In genomic region chr1:100077525-100077924, GRCh38 we compare ENCODE assay signal across 13 cellular contexts. TPM values are rescaled to one million over a fixed set of nuclear protein-coding genes. Genes with fewer than 3 reads are reported as not detected.
DNase-seq lines count a peak whose midpoint lies in the region; ATAC-seq, FAIRE-seq and TF ChIP-seq lines count a peak whose summit lies in the region.
"Had no signal": no experiment of that assay in that cellular context is flagged by ENCODE, and none has a peak within 500 bp of the region (broad histone marks: within the 10 kb centered on the region; RNA-seq: fewer than 3 reads in every experiment).

No MANE protein-coding gene starts in this region.

- H3K4me2 ChIP-seq in GM12878 (ENCODE audit: control insufficient read depth, insufficient read depth) (peak overlapping the region; percentile 49), mesendoderm (ENCODE audit: low read length) (no peak overlapping the region)
- H3K4me2 ChIP-seq: BLaER1 treated with 17β-estradiol and CSF1 and Interleukin-3, amounts not matched to agents 10 nM and 100 nM had no signal

- RAD21 ChIA-PET in GM12878 (lab: Charles Lee; ENCODE audit: unreplicated experiment), result interaction anchor here (0.6 to 3.2 kb wide), 3 partner anchors 30 to 225 kb away, joined by 3 to 21 read pairs (median 19); no protein-coding TSS in a partner anchor

- no peak overlapping the region for H2AK5ac ChIP-seq in mesendoderm (ENCODE audit: low read length)

- CTCF ChIA-PET in GM10248 (lab: Yijun Ruan, JAX), result no interaction called here
- CTCF ChIA-PET in GM12878 (lab: Yijun Ruan, JAX), result interaction anchor here (1.1 to 1.6 kb wide), 4 partner anchors 16 to 36 kb away, joined by 3 to 6 read pairs (median 4); no protein-coding TSS in a partner anchor
- CTCF ChIA-PET in activated naive CD4-positive, alpha-beta T cell treated with anti-CD3 and anti-CD28 coated beads for 36 hours (lab: Charles Lee), result interaction anchor here (0.6 kb wide), 1 partner anchor 21 kb away, joined by 4 read pairs; no protein-coding TSS in a partner anchor

- H3K9me3 ChIP-seq in GM12878 (replicated peaks; ENCODE audit: control insufficient read depth, insufficient read depth, low read length), result no peaks in the 10 kb centered on the region
- H3K9me3 ChIP-seq: BLaER1 treated with 17β-estradiol and CSF1 and Interleukin-3, amounts not matched to agents 10 nM and 100 nM; upper lobe of right lung had no signal

- no peak for TF ChIP-seq RAD21 in GM12878 (IDR thresholded peaks at IDR 0.05; ENCODE audit: insufficient read depth, low read depth, low read length)

- H3K56ac ChIP-seq in mesendoderm (ENCODE audit: low read length), result no peak overlapping the region

- H2AFZ ChIP-seq in GM12878 (ENCODE audit: control insufficient read depth, low read depth, low read length), result no peak overlapping the region

- H3K79me2 ChIP-seq in GM12878 (ENCODE audit: control insufficient read depth, insufficient read depth, low read length), result peaks cover 17% of the 10 kb centered on the region
- H3K79me2 ChIP-seq in mesendoderm (ENCODE audit: control insufficient read depth, insufficient read depth, low read length), result no peaks in the 10 kb centered on the region

- H2BK5ac ChIP-seq in mesendoderm (ENCODE audit: low read length), result no peak overlapping the region

- H3K18ac ChIP-seq in mesendoderm (ENCODE audit: low read length), result no peak overlapping the region

- H3K79me1 ChIP-seq in mesendoderm (ENCODE audit: low read length), result peaks cover 3% of the 10 kb centered on the region

- H3K27me3 Mint-ChIP-seq in activated naive CD4-positive, alpha-beta T cell treated with anti-CD3 and anti-CD28 coated beads for 36 hours (ENCODE audit: low read depth), result no peaks in the 10 kb centered on the region

- no peak overlapping the region for H2BK15ac ChIP-seq in mesendoderm (replicated peaks; ENCODE audit: low read depth)

- no peaks in the 10 kb centered on the region for H3K9me3 Mint-ChIP-seq in activated naive CD4-positive, alpha-beta T cell treated with anti-CD3 and anti-CD28 coated beads for 36 hours

- no peak overlapping the region for H3K4me3 Mint-ChIP-seq in activated naive CD4-positive, alpha-beta T cell treated with anti-CD3 and anti-CD28 coated beads for 36 hours

- SMC1A ChIA-PET in GM12878 (lab: Charles Lee; ENCODE audit: uncharacterized antibody, unreplicated experiment), result interaction anchor here (0.7 to 4.9 kb wide), 10 partner anchors 9 to 817 kb away, joined by 3 to 56 read pairs (median 6); partner anchors contain the start of genes EXTL2 and FRRS1

- H4K5ac ChIP-seq in mesendoderm (ENCODE audit: low read length), result no peak overlapping the region

- H3K27ac Mint-ChIP-seq in activated naive CD4-positive, alpha-beta T cell treated with anti-CD3 and anti-CD28 coated beads for 36 hours, result no peak overlapping the region

- H3K23ac ChIP-seq in mesendoderm (ENCODE audit: low read length), result no peak overlapping the region

- ATAC-seq in GM19452 (IDR thresholded peaks at IDR 0.05; ENCODE audit: unreplicated experiment), result peak; percentile 50
- peak; percentile 57 for ATAC-seq in HG03039 (IDR thresholded peaks at IDR 0.05; ENCODE audit: unreplicated experiment)
- peak; percentile 79 for ATAC-seq in GM12878
- ATAC-seq in HG03571 (IDR thresholded peaks at IDR 0.05; ENCODE audit: unreplicated experiment), result no peak
- ATAC-seq: upper lobe of right lung had no signal

- BruUV-seq in GM12878 (replicated peaks; lab: Mats Ljungman, UMichigan), result no TSS peak

- intact Hi-C loops in GM12878 (cut with micrococcal nuclease; ENCODE audit: unreplicated experiment), result loop anchor here (2.0 kb wide), 4 partner anchors 27 to 105 kb away; partner anchors contain the start of genes SASS6 and TRMT13
- intact Hi-C loops in posterior vena cava (cut with DNase I), result no loop called here
- intact Hi-C loops in activated naive CD4-positive, alpha-beta T cell treated with anti-CD3 and anti-CD28 coated beads for 36 hours (cut with micrococcal nuclease), result no loop called here

- peak; percentile 85 for FAIRE-seq in GM12878 (lab: Jason Lieb, UNC)
- FAIRE-seq: endometrium had no signal

- H3K27ac ChIP-seq in GM12878 (ENCODE audit: control insufficient read depth, insufficient read depth) (peak overlapping the region; percentile 92), mesendoderm (ENCODE audit: low read depth, low read length) (no peak overlapping the region)
- H3K27ac ChIP-seq: BLaER1 treated with 17β-estradiol and CSF1 and Interleukin-3, amounts not matched to agents 10 nM and 100 nM; upper lobe of right lung had no signal

- peaks cover 33% of the 10 kb centered on the region for H3K36me3 Mint-ChIP-seq in activated naive CD4-positive, alpha-beta T cell treated with anti-CD3 and anti-CD28 coated beads for 36 hours (ENCODE audit: low read depth)

- DNase-seq in GM10248 (ENCODE audit: extremely low spot score) (peak; percentile 36), GM12878 (ENCODE audit: low read depth, low spot score) (peak; percentile 72), posterior vena cava (ENCODE audit: low spot score) (no peak), mesendoderm (no peak)
- DNase-seq in activated naive CD4-positive, alpha-beta T cell treated with anti-CD3 and anti-CD28 coated beads for 36 hours, result no peak
- DNase-seq: activated CD8-positive, alpha-beta memory T cell treated with anti-CD3 and anti-CD28 coated beads, Interleukin-2, amount 50 U/mL, for 48 hours; Kasumi-1; upper lobe of right lung had no signal

- TF ChIP-seq POLR2A in GM12878 (IDR thresholded peaks at IDR 0.05; ENCODE audit: low read depth, low read length), result 0 out of 2 replicates have a peak, but pooled peaks have one; percentile 20

- H3K27me3 ChIP-seq in GM12878 (replicated peaks in 1 of 2; ENCODE audit: control insufficient read depth in 2 of 2, insufficient read depth in 2 of 2, low read length in 1 of 2) (no peaks in the 10 kb centered on the region), mesendoderm (ENCODE audit: insufficient read depth, low read length, poor library complexity) (no peaks in the 10 kb centered on the region)
- H3K27me3 ChIP-seq: BLaER1 treated with 17β-estradiol and CSF1 and Interleukin-3, amounts not matched to agents 10 nM and 100 nM; upper lobe of right lung had no signal

- no peak overlapping the region for H4K8ac ChIP-seq in mesendoderm (ENCODE audit: low read depth, low read length)

- 0% methylated on average over 5 of the region's 5 CpGs for WGBS in GM12878 (ENCODE audit: insufficient coverage, insufficient replicate concordance, low lambda C conversion rate, missing lambda C conversion rate)
- WGBS in mesendoderm (ENCODE audit: extremely low coverage, insufficient coverage, low lambda C conversion rate), result no CpG with 5 or more reads among the region's 5 CpGs

- H3K4me3 ChIP-seq in GM12878 (peak overlapping the region; percentile 46; the same call in 1 of the 2 replicates), mesendoderm (ENCODE audit: low read length) (no peak overlapping the region)
- H3K4me3 ChIP-seq: BLaER1 treated with 17β-estradiol and CSF1 and Interleukin-3, amounts not matched to agents 10 nM and 100 nM; upper lobe of right lung had no signal

- H3K9ac ChIP-seq in GM12878 (ENCODE audit: control insufficient read depth, insufficient read depth, low read length) (peak overlapping the region; percentile 33; the same call in 1 of the 2 replicates), mesendoderm (ENCODE audit: low read length) (no peak overlapping the region)
- H3K9ac ChIP-seq: BLaER1 treated with 17β-estradiol and CSF1 and Interleukin-3, amounts not matched to agents 10 nM and 100 nM had no signal

- TF ChIP-seq EP300 in GM12878 (IDR thresholded peaks at IDR 0.05; ENCODE audit: borderline replicate concordance in 1 of 2, control insufficient read depth in 1 of 2, low read depth in 2 of 2, low read length in 2 of 2), result peak; percentile 63 to 65; a peak in 3 of 4 replicates

- no peak for TF ChIP-seq CTCF in GM10248 (IDR thresholded peaks at IDR 0.05; ENCODE audit: control extremely low read depth, extremely low read depth, low read depth, missing control alignments)
- no peak for TF ChIP-seq CTCF in GM12878 (IDR thresholded peaks at IDR 0.05 in 2 of 3, conservative IDR thresholded peaks at IDR 0.05 in 1 of 3; ENCODE audit: control insufficient read depth in 2 of 3, extremely low read depth in 1 of 3, insufficient read depth in 1 of 3, low read depth in 3 of 3, low read length in 3 of 3)

- H3K36me3 ChIP-seq in GM12878 (ENCODE audit: control insufficient read depth in 2 of 2, insufficient read depth in 2 of 2, low read length in 1 of 2) (peaks cover 2 to 43% of the 10 kb centered on the region in 2 experiments), mesendoderm (ENCODE audit: control insufficient read depth, insufficient read depth, low read length) (peaks cover 9% of the 10 kb centered on the region)

- peaks cover 13% of the 10 kb centered on the region for H3K4me1 Mint-ChIP-seq in activated naive CD4-positive, alpha-beta T cell treated with anti-CD3 and anti-CD28 coated beads for 36 hours (ENCODE audit: low read depth)

- H3K4me1 ChIP-seq in GM12878 (ENCODE audit: control insufficient read depth, insufficient read depth, low read length), result peaks cover 29% of the 10 kb centered on the region
- no peaks in the 10 kb centered on the region for H3K4me1 ChIP-seq in mesendoderm (ENCODE audit: control insufficient read depth, low read depth, low read length)
- H3K4me1 ChIP-seq: upper lobe of right lung had no signal

- H2BK120ac ChIP-seq in mesendoderm (ENCODE audit: low read depth, low read length), result no peak overlapping the region

- POLR2A ChIA-PET in GM10248 (lab: Yijun Ruan, JAX) (interaction anchor here (0.6 kb wide), 1 partner anchor 193 kb away, joined by 3 read pairs; no protein-coding TSS in a partner anchor), GM12878 (lab: Charles Lee) (interaction anchor here (0.6 to 3.7 kb wide), 5 partner anchors 10 to 320 kb away, joined by 3 to 20 read pairs (median 3); partner anchors contain the start of gene FRRS1)

- in situ Hi-C loops in GM12878 (cut with MboI), result no loop called here

- H3K4ac ChIP-seq in mesendoderm (ENCODE audit: low read depth, low read length), result no peak overlapping the region

- no peaks in the 10 kb centered on the region for H4K20me1 ChIP-seq in GM12878 (ENCODE audit: control insufficient read depth, insufficient read depth)

RNA-seq across cellular contexts. Expression of gene SASS6, which starts 55.2 kb away (rescaled TPM):
- total RNA-seq in GM12878 (2013; cell fraction: nucleolus; rRNA removed), result 20.8 and 22.8 TPM in 2 replicates
- 8.8 and 12.6 TPM in 2 replicates for total RNA-seq in GM12878 (2014; rRNA removed)
- total RNA-seq in GM12878 (2014; rRNA removed; fragmentation: Illumina TruSeq; extraction: Trizol), result 17.9 and 18.5 TPM in 2 replicates
- 9.7 and 11.1 TPM in 2 replicates for total RNA-seq in GM12878 (2021)
- 3.1 TPM for polyA plus RNA-seq in GM12878 (2011; ENCODE audit: low read depth)
- 7.0 and 11.1 TPM in 2 replicates for polyA plus RNA-seq in GM12878 (2011; rRNA removed)
- polyA plus RNA-seq in GM12878 (2011; cell fraction: cytosol; rRNA removed), result 1.5 and 1.9 TPM in 2 replicates
- 6.6 and 7.8 TPM in 2 replicates for polyA plus RNA-seq in GM12878 (2011; cell fraction: nucleus; rRNA removed)
- 5.5 and 6.8 TPM in 2 replicates for polyA plus RNA-seq in GM12878 (2012)
- polyA plus RNA-seq in GM12878 (2014; fragmentation: Illumina TruSeq; extraction: Trizol), result 17.1 and 21.0 TPM in 2 replicates
- polyA plus RNA-seq in GM12878 (2014; fragmentation: Nextera tagmentation; extraction: Ambion mirVana), result 10 to 100 TPM in 1 of 2 experiments, 1 to 10 TPM in 1; 8.2 to 10.7 TPM
- polyA plus RNA-seq in GM12878 (2014; rRNA removed), result 6.6 and 6.7 TPM in 2 replicates
- 10 to 100 TPM; 11.2 to 11.9 TPM for polyA plus RNA-seq in GM12878 (2016; fragmentation: Nextera tagmentation; extraction: Ambion mirVana)
- polyA minus RNA-seq in GM12878 (2011; rRNA and poly(A)+ RNA removed), result 2.4 and 3.1 TPM in 2 replicates
- 1.7 and 2.7 TPM in 2 replicates for polyA minus RNA-seq in GM12878 (2011; cell fraction: cytosol; rRNA and poly(A)+ RNA removed)
- polyA minus RNA-seq in GM12878 (2011; cell fraction: nucleus; rRNA and poly(A)+ RNA removed), result 2.9 and 3.9 TPM in 2 replicates
- total RNA-seq in posterior vena cava, result 1 to 10 TPM; 2.3 to 2.9 TPM
- 1 to 10 TPM; 8.2 TPM for total RNA-seq in activated naive CD4-positive, alpha-beta T cell treated with anti-CD3 and anti-CD28 coated beads for 36 hours
- 7.5 TPM for polyA plus RNA-seq in mesendoderm (2013, experiment 1 of 2)
- polyA plus RNA-seq in mesendoderm (2013, experiment 2 of 2), result 8.2 TPM

RNA-seq across cellular contexts. Expression of gene TRMT13, which starts 55.4 kb away (rescaled TPM):
- total RNA-seq in GM12878 (2013; cell fraction: nucleolus; rRNA removed), result 79.1 and 97.4 TPM in 2 replicates
- 13.7 and 20.8 TPM in 2 replicates for total RNA-seq in GM12878 (2014; rRNA removed)
- 21.1 and 21.6 TPM in 2 replicates for total RNA-seq in GM12878 (2014; rRNA removed; fragmentation: Illumina TruSeq; extraction: Trizol)
- 13.9 and 16.9 TPM in 2 replicates for total RNA-seq in GM12878 (2021)
- polyA plus RNA-seq in GM12878 (2011; ENCODE audit: low read depth), result 3.1 TPM
- polyA plus RNA-seq in GM12878 (2011; rRNA removed), result 25.1 and 43.8 TPM in 2 replicates
- 4.9 and 6.2 TPM in 2 replicates for polyA plus RNA-seq in GM12878 (2011; cell fraction: cytosol; rRNA removed)
- polyA plus RNA-seq in GM12878 (2011; cell fraction: nucleus; rRNA removed), result 40.5 and 42.3 TPM in 2 replicates
- polyA plus RNA-seq in GM12878 (2012), result 7.2 and 10.6 TPM in 2 replicates
- 26.6 and 36.5 TPM in 2 replicates for polyA plus RNA-seq in GM12878 (2014; fragmentation: Illumina TruSeq; extraction: Trizol)
- 10 to 100 TPM; 17.1 to 22.3 TPM for polyA plus RNA-seq in GM12878 (2014; fragmentation: Nextera tagmentation; extraction: Ambion mirVana)
- polyA plus RNA-seq in GM12878 (2014; rRNA removed), result 15.0 and 24.4 TPM in 2 replicates
- 10 to 100 TPM; 18.9 to 23.3 TPM for polyA plus RNA-seq in GM12878 (2016; fragmentation: Nextera tagmentation; extraction: Ambion mirVana)
- 5.1 and 9.0 TPM in 2 replicates for polyA minus RNA-seq in GM12878 (2011; rRNA and poly(A)+ RNA removed)
- 6.1 and 6.4 TPM in 2 replicates for polyA minus RNA-seq in GM12878 (2011; cell fraction: cytosol; rRNA and poly(A)+ RNA removed)
- 10.6 and 14.3 TPM in 2 replicates for polyA minus RNA-seq in GM12878 (2011; cell fraction: nucleus; rRNA and poly(A)+ RNA removed)
- total RNA-seq in posterior vena cava, result 10 to 100 TPM; 12.6 to 17.7 TPM
- total RNA-seq in activated naive CD4-positive, alpha-beta T cell treated with anti-CD3 and anti-CD28 coated beads for 36 hours, result 10 to 100 TPM; 12.9 to 16.6 TPM
- 12.7 TPM for polyA plus RNA-seq in mesendoderm (2013, experiment 1 of 2)
- 12.4 TPM for polyA plus RNA-seq in mesendoderm (2013, experiment 2 of 2)

Comparison
In these comparisons a context has a peak if more than half of its experiments do, and no peak if none do; other contexts are left out.
1. DNase-seq: peak in GM10248 (single experiment) and GM12878 (single experiment); none in posterior vena cava (single experiment), activated naive CD4-positive, alpha-beta T cell treated with anti-CD3 and anti-CD28 coated beads for 36 hours (single experiment) and mesendoderm (single experiment).